Comparison of ENCODE assay signal across 1 cellular context in genomic region chr19:56660381-56661105, GRCh38.
TF ChIP-seq lines count a peak whose summit lies in the region.

No MANE protein-coding gene starts in this region.

TF ChIP-seq in HepG2, 621 proteins besides CTCF, POLR2A, EP300 and RAD21:
- TF ChIP-seq SIN3B (IDR thresholded peaks at IDR 0.05; ENCODE audit: low read length) (no peak), LRRFIP1 (CRISPR knock-in tag; conservative IDR thresholded peaks at IDR 0.05) (no peak), HIC2 (CRISPR knock-in tag; IDR thresholded peaks at IDR 0.05; ENCODE audit: low read depth) (no peak), STAG1 (CRISPR knock-in tag; IDR thresholded peaks at IDR 0.05) (peak; percentile 22), ZNF644 (CRISPR knock-in tag; IDR thresholded peaks at IDR 0.05; ENCODE audit: low read depth) (no peak), CREB1 (IDR thresholded peaks at IDR 0.05) (no peak), CREB1 (CRISPR knock-in tag; IDR thresholded peaks at IDR 0.05) (no peak), MTF2 (CRISPR knock-in tag; IDR thresholded peaks at IDR 0.05; ENCODE audit: borderline replicate concordance) (no peak), ZSCAN9 (CRISPR knock-in tag; IDR thresholded peaks at IDR 0.05; ENCODE audit: borderline replicate concordance) (no peak), ZBTB33 (CRISPR knock-in tag; IDR thresholded peaks at IDR 0.05) (peak; percentile 60)
